ENCODE assay signal across 28 cellular contexts in the genomic region with DNA sequence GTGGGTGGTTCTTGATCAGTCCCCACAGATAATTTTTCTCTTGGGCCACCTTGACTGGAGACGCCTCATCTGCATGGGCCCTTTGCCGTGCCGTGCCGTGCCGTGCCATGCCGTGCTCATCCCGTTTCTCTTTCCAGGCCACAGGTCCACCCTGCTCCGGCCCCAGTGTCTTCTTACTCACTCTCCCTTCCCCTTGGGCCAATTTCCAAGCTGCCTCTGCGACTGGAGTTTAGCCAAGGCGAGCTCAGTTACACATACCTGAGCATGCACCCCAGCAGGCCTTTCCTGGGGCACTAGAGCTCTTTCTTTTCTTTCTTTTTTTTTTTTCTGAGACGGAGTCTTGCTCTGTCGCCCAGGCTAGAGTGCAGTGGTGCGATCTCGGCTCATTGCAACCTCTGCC. TPM values are rescaled to one million over a fixed set of nuclear protein-coding genes. Genes with fewer than 3 reads are reported as not detected.
"Had no signal": no experiment of that assay in that cellular context is flagged by ENCODE, and none has a peak within 500 bp of the region (broad histone marks: within the 10 kb centered on the region; RNA-seq: fewer than 3 reads in every experiment).

No MANE protein-coding gene starts in this region.

- H3K27me3 ChIP-seq: ascending aorta, body of pancreas, Peyer's patch had no signal

- H3K36me3 ChIP-seq: ascending aorta, Peyer's patch had no signal

- H3K9me3 ChIP-seq: ascending aorta, body of pancreas, Peyer's patch had no signal

- FAIRE-seq: bronchial epithelial cell, TTC549 had no signal

- DNase-seq: activated CD4-positive, alpha-beta T cell treated with anti-CD3 and anti-CD28 coated beads for 36 hours; activated CD4-positive, alpha-beta T cell treated with anti-CD3 and anti-CD28 coated beads, Interleukin-2, amount 50 U/mL, for 1 hour; activated CD4-positive, CD25-positive, alpha-beta regulatory T cell; activated CD8-positive, alpha-beta memory T cell treated with anti-CD3 and anti-CD28 coated beads, Interleukin-2, amount 50 U/mL, for 4 hours; activated CD8-positive, alpha-beta T cell treated with anti-CD3 and anti-CD28 coated beads for 36 hours; activated effector memory CD4-positive, alpha-beta T cell treated with Interleukin-2 at 50 U/mL for 16 hours; activated naive CD4-positive, alpha-beta T cell; activated naive CD8-positive, alpha-beta T cell treated with anti-CD3 and anti-CD28 coated beads, Interleukin-2, amount 50 U/mL, for 24 hours; activated T-cell treated with anti-CD3 and anti-CD28 coated beads, Interleukin-2, amount 50 U/mL, for 1 hour; amniotic stem cell; body of pancreas; central memory CD4-positive, alpha-beta T cell; NCI-H146; NCI-H1930; NCI-H2171; NCI-H2227 treated with DMSO at 0.1 percent for 48 hours; NCI-H526; NCI-H82; NK-92 treated with Interleukin-12 subunit alpha and Interleukin-12 subunit beta, amount 100 ng/mL, for 24 hours; Peyer's patch; SIG-M5; T-cell; T-helper 2 cell; T1000 had no signal

- ATAC-seq: activated CD4-positive, alpha-beta T cell treated with anti-CD3 and anti-CD28 coated beads for 36 hours; activated CD8-positive, alpha-beta T cell treated with anti-CD3 and anti-CD28 coated beads for 36 hours; activated naive CD4-positive, alpha-beta T cell treated with anti-CD3 and anti-CD28 coated beads, Interleukin-2, amount 50 U/mL, for 72 hours; activated naive CD8-positive, alpha-beta T cell treated with anti-CD3 and anti-CD28 coated beads, Interleukin-2, amount 50 U/mL, for 24 hours; body of pancreas; T-cell had no signal

- H3K27ac ChIP-seq: ascending aorta, body of pancreas, Peyer's patch had no signal

- H3K4me1 ChIP-seq: ascending aorta, body of pancreas, Peyer's patch had no signal

- H3K4me3 ChIP-seq: ascending aorta, body of pancreas, Peyer's patch had no signal

RNA-seq across cellular contexts. Expression of a gene that starts 40.5 kb away (rescaled TPM):
- total RNA-seq: activated CD4-positive, alpha-beta T cell treated with anti-CD3 and anti-CD28 coated beads for 36 hours; activated CD8-positive, alpha-beta T cell treated with anti-CD3 and anti-CD28 coated beads for 36 hours; ascending aorta; bronchial epithelial cell had no signal
